Comparison of ENCODE assay signal across 10 cellular contexts in genomic region chr1:43270421-43271095, GRCh38. TPM values are rescaled to one million over a fixed set of nuclear protein-coding genes. Genes with fewer than 3 reads are reported as not detected.
DNase-seq lines count a peak whose midpoint lies in the region; ATAC-seq, FAIRE-seq and TF ChIP-seq lines count a peak whose summit lies in the region.
"Had no signal": no experiment of that assay in that cellular context is flagged by ENCODE, and none has a peak within 500 bp of the region (broad histone marks: within the 10 kb centered on the region; RNA-seq: fewer than 3 reads in every experiment).

No MANE protein-coding gene starts in this region.

- FAIRE-seq in small intestine (lab: Jason Lieb, UNC): no peak
- FAIRE-seq: A549 had no signal

- H3K4me1 ChIP-seq in RWPE2 (ENCODE audit: insufficient read depth, poor library complexity, severe bottlenecking): peaks cover 7% of the 10 kb centered on the region
- H3K4me1 ChIP-seq in small intestine (ENCODE audit: control insufficient read depth in 2 of 2, insufficient read depth in 1 of 2, low read depth in 1 of 2, low read length in 1 of 2): peaks cover 4% of the 10 kb centered on the region in 2 donors
- H3K4me1 ChIP-seq: A549 had no signal

- TF ChIP-seq CTCF in RWPE2 (IDR thresholded peaks at IDR 0.05; ENCODE audit: poor library complexity, severe bottlenecking): no peak

- no peak overlapping the region for H3K27ac ChIP-seq in RWPE2 (ENCODE audit: poor library complexity, severe bottlenecking)
- H3K27ac ChIP-seq in small intestine (ENCODE audit: low read depth in 1 of 2, low read length in 1 of 2): peak overlapping the region; percentile 87 to 91
- H3K27ac ChIP-seq: A549 had no signal

- WGBS in small intestine, 3 donors: 2 to 7% (median 6%) methylated on average over 28 to 29 of the region's 29 CpGs

- H3K36me3 ChIP-seq in RWPE2 (ENCODE audit: low read depth) (no peaks in the 10 kb centered on the region), small intestine (ENCODE audit: control insufficient read depth in 2 of 2, insufficient read depth in 2 of 2, low read length in 2 of 2) (no peaks in the 10 kb centered on the region)

- peak; percentile 97 for ATAC-seq in RWPE2 (ENCODE audit: low read depth)
- ATAC-seq in GM21526 (IDR thresholded peaks at IDR 0.05; ENCODE audit: low FRiP score, unreplicated experiment): no peak
- ATAC-seq: A549 had no signal

- in situ Hi-C loops in G401 (cut with HindIII; ENCODE audit: low sequenced_read_pairs): no loop called here

- H3K9me3 ChIP-seq in RWPE2 (ENCODE audit: severe bottlenecking) (no peaks in the 10 kb centered on the region), small intestine (ENCODE audit: control insufficient read depth, low read depth) (no peaks in the 10 kb centered on the region)
- H3K9me3 ChIP-seq: A549 had no signal

- H3K4me3 ChIP-seq in RWPE2 (ENCODE audit: severe bottlenecking) (peak overlapping the region; percentile 12), small intestine (ENCODE audit: low read depth in 1 of 2, low read length in 2 of 2) (peak overlapping the region in 1 of 2 donors; percentile 55)
- H3K4me3 ChIP-seq: A549 had no signal

- H3K27me3 ChIP-seq in RWPE2 (ENCODE audit: insufficient read depth, poor library complexity, severe bottlenecking): no peaks in the 10 kb centered on the region
- no peaks in the 10 kb centered on the region for H3K27me3 ChIP-seq in small intestine (ENCODE audit: control insufficient read depth in 2 of 2, insufficient read depth in 2 of 2, low read length in 2 of 2)

- peak; percentile 42 for DNase-seq in NCI-H1436 (lab: John Stamatoyannopoulos, UW)
- no peak for DNase-seq in NCI-H1436 treated with DMSO at 0.1 percent for 48 hours (lab: John Stamatoyannopoulos, UW)
- DNase-seq in RWPE2 (ENCODE audit: low spot score): peak; percentile 83
- DNase-seq in iPS DF 19.7 (ENCODE audit: low read depth, low spot score): peak; percentile 97
- peak; percentile 97 for DNase-seq in small intestine
- DNase-seq in G401 (ENCODE audit: low spot score): no peak
- DNase-seq in NCI-H1930 (lab: John Stamatoyannopoulos, UW): no peak

RNA-seq across cellular contexts. Expression of gene TMEM125, which starts 0.8 kb away (rescaled TPM):
- polyA plus RNA-seq in small intestine: 10 to 100 TPM; 38.3 to 94.3 (median 81.0) TPM
- not detected in 2 replicates for total RNA-seq in G401 (2014; rRNA removed; shearing (Covaris generic))
- polyA plus RNA-seq: A549 had no signal

RNA-seq across cellular contexts. Expression of gene C1orf210, which starts 14.8 kb away (rescaled TPM):
- 10 to 100 TPM; 24.7 to 67.8 (median 44.0) TPM for polyA plus RNA-seq in small intestine
- total RNA-seq in G401 (2014; rRNA removed; shearing (Covaris generic)): not detected in 2 replicates
- total RNA-seq: temporal lobe had no signal
- polyA plus RNA-seq: A549 had no signal

RNA-seq across cellular contexts. Expression of gene TIE1, which starts 30.2 kb away (rescaled TPM):
- polyA plus RNA-seq in small intestine: 10 to 100 TPM in 1 of 3 donors, under 1 TPM in 2; 0.45 to 27.3 (median 0.81) TPM
- total RNA-seq in G401 (2014; rRNA removed; shearing (Covaris generic)): not detected in 2 replicates
- polyA plus RNA-seq: A549 had no signal

Comparison
In these comparisons a context has a peak if more than half of its experiments do, and no peak if none do; other contexts are left out.
1. DNase-seq: peak in NCI-H1436 (single experiment), RWPE2 (single experiment), iPS DF 19.7 (single experiment) and small intestine (single experiment); none in NCI-H1436 treated with DMSO at 0.1 percent for 48 hours (single experiment), G401 (single experiment) and NCI-H1930 (0 of 2).